ENCODE assay signal across 9 cellular contexts in genomic region chr11:129364143-129364654, GRCh38. TPM values are rescaled to one million over a fixed set of nuclear protein-coding genes. Genes with fewer than 3 reads are reported as not detected.
DNase-seq lines count a peak whose midpoint lies in the region; ATAC-seq lines count a peak whose summit lies in the region.
"Had no signal": no experiment of that assay in that cellular context is flagged by ENCODE, and none has a peak within 500 bp of the region (broad histone marks: within the 10 kb centered on the region; RNA-seq: fewer than 3 reads in every experiment).

No MANE protein-coding gene starts in this region.

- POLR2A ChIA-PET in CD4-positive, alpha-beta memory T cell (lab: Charles Lee; ENCODE audit: partially characterized antibody): no interaction called here

- H3K4me3 Mint-ChIP-seq in CD4-positive, alpha-beta memory T cell: no peak overlapping the region
- no peak overlapping the region for H3K4me3 Mint-ChIP-seq in memory B cell
- H3K4me3 Mint-ChIP-seq: activated naive CD8-positive, alpha-beta T cell had no signal

- H3K9ac ChIP-seq in duodenal mucosa (ENCODE audit: low read depth in 1 of 2, low read length in 2 of 2): peak overlapping the region in 1 of 2 donors; percentile 3

- H3K27ac ChIP-seq in CD4-positive, alpha-beta memory T cell (ENCODE audit: low read depth, low read length): no peak overlapping the region
- no peak overlapping the region for H3K27ac ChIP-seq in duodenal mucosa (ENCODE audit: low read depth, low read length)

- H3K4me3 ChIP-seq in CD4-positive, alpha-beta memory T cell (ENCODE audit: low read length in 2 of 2): no peak overlapping the region
- peak overlapping the region; percentile 27 to 28 for H3K4me3 ChIP-seq in duodenal mucosa (ENCODE audit: low read depth in 1 of 2, low read length in 2 of 2)

- no peaks in the 10 kb centered on the region for H3K36me3 Mint-ChIP-seq in CD4-positive, alpha-beta memory T cell
- no peaks in the 10 kb centered on the region for H3K36me3 Mint-ChIP-seq in memory B cell
- H3K36me3 Mint-ChIP-seq: activated naive CD8-positive, alpha-beta T cell had no signal

- H3K27me3 ChIP-seq in CD4-positive, alpha-beta memory T cell (ENCODE audit: insufficient read depth, low read length): peaks cover 6% of the 10 kb centered on the region
- H3K27me3 ChIP-seq in duodenal mucosa (ENCODE audit: control insufficient read depth in 1 of 2, insufficient read depth in 2 of 2, low read length in 2 of 2): peaks cover 0 to 6% of the 10 kb centered on the region in 2 donors

- H3K9me3 Mint-ChIP-seq in CD4-positive, alpha-beta memory T cell: peaks cover 0 to 9% (median 3%) of the 10 kb centered on the region in 8 donors
- peaks cover 3% of the 10 kb centered on the region for H3K9me3 Mint-ChIP-seq in memory B cell

- ATAC-seq in GM19351 (IDR thresholded peaks at IDR 0.05; ENCODE audit: unreplicated experiment) (peak; percentile 100), HG03439 (IDR thresholded peaks at IDR 0.05; ENCODE audit: unreplicated experiment) (peak; percentile 100), memory B cell (ENCODE audit: low read depth) (peak; percentile 86)

- CTCF ChIA-PET in CD4-positive, alpha-beta memory T cell (lab: Charles Lee; ENCODE audit: partially characterized antibody): interaction anchor here (0.8 to 1.8 kb wide), 7 partner anchors 30 to 387 kb away, joined by 3 to 19 read pairs (median 5); no protein-coding TSS in a partner anchor

- H3K27ac Mint-ChIP-seq in CD4-positive, alpha-beta memory T cell: no peak overlapping the region
- H3K27ac Mint-ChIP-seq in memory B cell: no peak overlapping the region
- H3K27ac Mint-ChIP-seq: activated naive CD8-positive, alpha-beta T cell had no signal

- H3K4me1 ChIP-seq in CD4-positive, alpha-beta memory T cell (ENCODE audit: insufficient read depth, low read length): peaks cover 4% of the 10 kb centered on the region
- H3K4me1 ChIP-seq in duodenal mucosa (ENCODE audit: control insufficient read depth in 1 of 2, insufficient read depth in 2 of 2, low read length in 2 of 2): peaks cover 9 to 22% of the 10 kb centered on the region in 2 donors

- peak; percentile 63 to 73 (median 69) for DNase-seq in CD4-positive, alpha-beta memory T cell
- peak; percentile 11 for DNase-seq in NCI-H524 treated with DMSO at 0.1 percent for 48 hours (lab: John Stamatoyannopoulos, UW)
- DNase-seq in activated CD4-positive, alpha-beta T cell treated with anti-CD3 and anti-CD28 coated beads, Interleukin-2, amount 50 U/mL, for 1 hour: peak; percentile 70
- peak; percentile 27 to 35 for DNase-seq in memory B cell (ENCODE audit: low spot score in 2 of 2)
- DNase-seq in stimulated activated CD8-positive, alpha-beta memory T cell treated with anti-CD3 and anti-CD28 coated beads, Interleukin-15, amount 100 ng/mL, for 4 hours (ENCODE audit: low read depth in 2 of 2): peak; percentile 40 to 45

- H3K4me1 Mint-ChIP-seq in CD4-positive, alpha-beta memory T cell: no peaks in the 10 kb centered on the region
- no peaks in the 10 kb centered on the region for H3K4me1 Mint-ChIP-seq in memory B cell

- peaks cover 0 to 3% of the 10 kb centered on the region in 2 donors for H3K9me3 ChIP-seq in CD4-positive, alpha-beta memory T cell (ENCODE audit: control insufficient read depth in 1 of 2, low read length in 2 of 2)
- H3K9me3 ChIP-seq in duodenal mucosa (ENCODE audit: control insufficient read depth in 1 of 2, low read length in 2 of 2): peaks cover 0 to 10% of the 10 kb centered on the region in 2 donors

- no peaks in the 10 kb centered on the region for H3K36me3 ChIP-seq in CD4-positive, alpha-beta memory T cell (ENCODE audit: insufficient read depth, low read length)
- H3K36me3 ChIP-seq in duodenal mucosa (ENCODE audit: control insufficient read depth in 1 of 2, insufficient read depth in 2 of 2, low read length in 2 of 2): no peaks in the 10 kb centered on the region

- peaks cover 25 to 32% of the 10 kb centered on the region in 2 donors for H3K27me3 Mint-ChIP-seq in CD4-positive, alpha-beta memory T cell
- peaks cover 12% of the 10 kb centered on the region for H3K27me3 Mint-ChIP-seq in memory B cell

- intact Hi-C loops in CD4-positive, alpha-beta memory T cell (cut with micrococcal nuclease): loop anchor here (1.0 kb wide), 2 partner anchors 332 to 386 kb away; no protein-coding TSS in a partner anchor

RNA-seq across cellular contexts. Expression of gene BARX2, which starts 11.4 kb away (rescaled TPM):
- not detected for total RNA-seq in CD4-positive, alpha-beta memory T cell
- polyA plus RNA-seq in CD4-positive, alpha-beta memory T cell: not detected

Comparison
In these comparisons a context has a peak if more than half of its experiments do, and no peak if none do; other contexts are left out.
1. DNase-seq: peak in every context shown above with its lines; median percentile 70 in activated CD4-positive, alpha-beta T cell treated with anti-CD3 and anti-CD28 coated beads, Interleukin-2, amount 50 U/mL, for 1 hour; 69 in CD4-positive, alpha-beta memory T cell; 42 in stimulated activated CD8-positive, alpha-beta memory T cell treated with anti-CD3 and anti-CD28 coated beads, Interleukin-15, amount 100 ng/mL, for 4 hours; 31 in memory B cell; 11 in NCI-H524 treated with DMSO at 0.1 percent for 48 hours.
2. H3K4me3 ChIP-seq: peak in duodenal mucosa (2 of 2); none in CD4-positive, alpha-beta memory T cell (0 of 2).
3. Peak in every context shown above with its lines, with median percentiles within 50 percentile points of each other: ATAC-seq.